Comparison of ENCODE assay signal across 8 cellular contexts in the genomic region with DNA sequence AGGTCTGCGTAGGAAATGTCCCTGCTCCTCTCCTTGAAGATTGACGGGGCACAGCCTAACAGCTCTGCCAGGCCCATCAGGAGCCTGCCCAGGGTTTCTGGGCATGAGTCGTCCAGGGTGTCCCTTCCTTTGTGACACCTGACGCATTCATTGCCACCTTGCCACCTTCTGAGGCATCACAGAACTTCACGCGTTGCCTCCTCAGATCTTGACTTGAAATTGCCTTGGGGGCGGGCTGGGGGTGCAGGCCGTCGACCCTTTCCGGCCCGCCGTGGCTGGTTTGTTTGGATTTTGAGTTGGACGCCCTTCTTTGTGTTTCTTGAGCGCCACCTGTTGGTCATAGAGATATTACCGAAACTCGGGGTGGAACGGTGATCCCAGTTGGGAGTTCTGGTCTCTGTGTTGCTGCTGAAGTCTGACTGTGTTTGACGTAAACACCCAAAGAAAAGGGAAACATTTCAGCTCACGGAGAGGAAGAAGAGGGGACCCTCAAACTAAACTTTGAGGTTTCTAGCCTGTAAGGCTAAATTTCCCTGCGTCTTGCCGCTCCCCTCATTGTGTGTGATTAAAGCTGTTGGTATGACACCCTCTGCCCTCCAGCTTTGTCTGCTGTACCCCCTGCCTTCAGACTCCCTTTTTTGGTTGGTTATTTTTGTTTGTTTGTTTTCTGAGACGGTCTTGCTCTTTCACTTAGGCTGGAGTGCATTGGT. TPM values are rescaled to one million over a fixed set of nuclear protein-coding genes. Genes with fewer than 3 reads are reported as not detected.
DNase-seq lines count a peak whose midpoint lies in the region; ATAC-seq and TF ChIP-seq lines count a peak whose summit lies in the region.

No MANE protein-coding gene starts in this region.

- intact Hi-C loops in A673 (cut with micrococcal nuclease; ENCODE audit: unreplicated experiment) = loop anchor here (1.0 kb wide), 2 partner anchors 69 to 207 kb away; no protein-coding TSS in a partner anchor

- no peaks in the 10 kb centered on the region for H3K27me3 Mint-ChIP-seq in memory B cell

- H3K27ac Mint-ChIP-seq in memory B cell = no peak overlapping the region

- POLR2A ChIA-PET in A673 (lab: Charles Lee; ENCODE audit: low non-redundant PET) = no interaction called here

- peak overlapping the region; percentile 33 for H3K4me3 Mint-ChIP-seq in memory B cell

- BruUV-seq in A673 (replicated peaks; lab: Mats Ljungman, UMichigan) = no TSS peak

- H3K9me3 Mint-ChIP-seq in memory B cell = no peaks in the 10 kb centered on the region

- peak; percentile 68 for ATAC-seq in memory B cell (ENCODE audit: low read depth)
- ATAC-seq in GM18502 (IDR thresholded peaks at IDR 0.05; ENCODE audit: poor library complexity, unreplicated experiment) = no peak

- no peaks in the 10 kb centered on the region for H3K36me3 ChIP-seq in A673 (ENCODE audit: insufficient read depth, low read length, poor library complexity, severe bottlenecking)

- TF ChIP-seq CTCF in A673 (conservative IDR thresholded peaks at IDR 0.05; ENCODE audit: low read depth, low read length) (peak; percentile 84), GM13977 (IDR thresholded peaks at IDR 0.05; ENCODE audit: extremely low read depth, insufficient read depth, missing control alignments) (peak; percentile 74)

- no peak overlapping the region for H3K4me3 ChIP-seq in A673 (ENCODE audit: low read depth, low read length, poor library complexity, severe bottlenecking)

- no peaks in the 10 kb centered on the region for H3K9me3 ChIP-seq in A673 (ENCODE audit: low read depth, low read length, poor library complexity, severe bottlenecking)

- in situ Hi-C loops in GM13977 (cut with MboI; ENCODE audit: low pct_unique_long_range_greater_than_20kb, low sequenced_read_pairs, unreplicated experiment) = loop anchor here (5.0 kb wide), 1 partner anchor 71 kb away; no protein-coding TSS in a partner anchor

- peaks cover 15% of the 10 kb centered on the region for H3K4me1 ChIP-seq in A673 (ENCODE audit: insufficient read depth, low read length, poor library complexity, severe bottlenecking)

- DNase-seq in A673 (ENCODE audit: low spot score) (peak; percentile 82), GM13977 (ENCODE audit: low spot score) (peak; percentile 82), NCI-H460 (ENCODE audit: extremely low read depth, low read depth) (peak; percentile 74), dermis blood vessel endothelial cell (peak; percentile 79), memory B cell (ENCODE audit: low spot score in 2 of 2) (peak; percentile 77)
- peak; percentile 64 to 68 for DNase-seq in activated CD4-positive, alpha-beta T cell treated with anti-CD3 and anti-CD28 coated beads, Interleukin-2, amount 50 U/mL, for 4 hours
- DNase-seq in stimulated activated CD8-positive, alpha-beta memory T cell treated with anti-CD3 and anti-CD28 coated beads, Interleukin-15, amount 100 ng/mL, for 1 hour (ENCODE audit: low read depth) = peak; percentile 51

- CTCF ChIA-PET in A673 (lab: Charles Lee) = interaction anchor here (0.6 to 2.3 kb wide), 5 partner anchors 12 to 380 kb away, joined by 3 to 18 read pairs (median 4); partner anchors contain the start of gene CFAP251

- no peaks in the 10 kb centered on the region for H3K27me3 ChIP-seq in A673 (replicated peaks; ENCODE audit: insufficient read depth, low read depth, low read length, poor library complexity)

- peaks cover 4% of the 10 kb centered on the region for H3K36me3 Mint-ChIP-seq in memory B cell

- no peak overlapping the region for H3K27ac ChIP-seq in A673 (ENCODE audit: low read depth, low read length, poor library complexity, severe bottlenecking)

- H3K4me1 Mint-ChIP-seq in memory B cell = peaks cover 20% of the 10 kb centered on the region

RNA-seq across cellular contexts. Expression of gene MLXIP, which starts 44.6 kb away (rescaled TPM):
- total RNA-seq in A673 (2021) (32.7 and 35.8 TPM in 2 replicates), dermis blood vessel endothelial cell (16.7 and 35.7 TPM in 2 replicates)
- total RNA-seq in NCI-H460 (2014; rRNA removed; shearing (Covaris generic)) = 8.3 and 8.5 TPM in 2 replicates
- polyA plus RNA-seq in NCI-H460 (2014; cell fraction: nucleus; rRNA removed) = 14.1 and 22.9 TPM in 2 replicates

RNA-seq across cellular contexts. Expression of gene IL31, which starts 50.8 kb away (rescaled TPM):
- total RNA-seq in A673 (2021) (not detected in 2 replicates), dermis blood vessel endothelial cell (not detected in 2 replicates)
- total RNA-seq in NCI-H460 (2014; rRNA removed; shearing (Covaris generic)) = not detected in 2 replicates
- polyA plus RNA-seq in NCI-H460 (2014; cell fraction: nucleus; rRNA removed) = not detected in 2 replicates

RNA-seq across cellular contexts. Expression of gene LRRC43, which starts 59.7 kb away (rescaled TPM):
- 0.24 TPM in 1 of 2 replicates, not detected in the other for total RNA-seq in A673 (2021)
- not detected in 2 replicates for total RNA-seq in NCI-H460 (2014; rRNA removed; shearing (Covaris generic))
- not detected in 2 replicates for polyA plus RNA-seq in NCI-H460 (2014; cell fraction: nucleus; rRNA removed)
- total RNA-seq in dermis blood vessel endothelial cell = 0.85 and 1.2 TPM in 2 replicates
